In genomic region chr16:80852261-80852872, GRCh38 we compare ENCODE assay signal across 8 cellular contexts. TPM values are rescaled to one million over a fixed set of nuclear protein-coding genes. Genes with fewer than 3 reads are reported as not detected.
DNase-seq lines count a peak whose midpoint lies in the region; ATAC-seq and TF ChIP-seq lines count a peak whose summit lies in the region.

No MANE protein-coding gene starts in this region.

- H2AFZ ChIP-seq in PC-9, result no peak overlapping the region

- intact Hi-C loops in PC-9 (cut with micrococcal nuclease; ENCODE audit: unreplicated experiment), result no loop called here
- intact Hi-C loops in testis (cut with DNase I; ENCODE audit: low total_unique reads), result no loop called here
- intact Hi-C loops in Right ventricle myocardium inferior (cut with DNase I), result no loop called here

- H3K4me3 ChIP-seq in PC-9, result no peak overlapping the region
- no peak overlapping the region for H3K4me3 ChIP-seq in fibroblast of pulmonary artery (replicated peaks; ENCODE audit: low read depth, low read length)
- H3K4me3 ChIP-seq in testis, result no peak overlapping the region

- DNase-seq in activated T-cell treated with anti-CD3 and anti-CD28 coated beads, Interleukin-2, amount 50 U/mL, for 48 hours, result peak; percentile 31 to 34
- no peak for DNase-seq in activated T-cell treated with anti-CD3 and anti-CD28 coated beads for 4 hours
- peak in 1 of 2 experiments; percentile 3 for DNase-seq in PC-9
- DNase-seq in fibroblast of pulmonary artery (ENCODE audit: low read depth), result peak; percentile 49
- peak; percentile 60 for DNase-seq in testis
- DNase-seq in inferior parietal cortex (ENCODE audit: extremely low spot score), result no peak
- DNase-seq in Right ventricle myocardium inferior (ENCODE audit: missing footprints), result no peak

- no peak overlapping the region for H3K4me2 ChIP-seq in PC-9

- WGBS in testis, 2 donors, result 84 to 87% methylated on average over 5 of the region's 5 CpGs

- POLR2A ChIA-PET in PC-9 (lab: Charles Lee; ENCODE audit: unreplicated experiment), result no interaction called here

- no peak for ATAC-seq in GM19452 (IDR thresholded peaks at IDR 0.05; ENCODE audit: unreplicated experiment)
- ATAC-seq in Right ventricle myocardium inferior, result no peak

- CTCF ChIA-PET in PC-9 (lab: Charles Lee), result no interaction called here

- H3K9me2 ChIP-seq in PC-9 (ENCODE audit: insufficient read depth), result no peaks in the 10 kb centered on the region

- no peaks in the 10 kb centered on the region for H3K27me3 ChIP-seq in PC-9 (ENCODE audit: insufficient read depth, low read depth)
- H3K27me3 ChIP-seq in testis, result no peaks in the 10 kb centered on the region

- H3K9me3 ChIP-seq in PC-9 (ENCODE audit: insufficient read depth, low read depth), result no peaks in the 10 kb centered on the region
- no peaks in the 10 kb centered on the region for H3K9me3 ChIP-seq in testis

- H3F3A ChIP-seq in PC-9 (ENCODE audit: insufficient read depth, low read depth), result no peaks in the 10 kb centered on the region

- no peaks in the 10 kb centered on the region for H4K20me1 ChIP-seq in PC-9 (ENCODE audit: insufficient read depth)

- BruUV-seq in PC-9 (replicated peaks; lab: Mats Ljungman, UMichigan), result no TSS peak

- H3K27ac ChIP-seq in PC-9 (no peak overlapping the region), testis (peak overlapping the region in 1 of 2 donors; percentile 71)

- H3K36me3 ChIP-seq in PC-9 (ENCODE audit: low read depth), result no peaks in the 10 kb centered on the region
- H3K36me3 ChIP-seq in testis (ENCODE audit: low read depth, missing control alignments), result no peaks in the 10 kb centered on the region

- H3K79me2 ChIP-seq in PC-9 (ENCODE audit: low read depth), result no peaks in the 10 kb centered on the region

- TF ChIP-seq POLR2A in testis (IDR thresholded peaks at IDR 0.05), result no peak

- H3K4me1 ChIP-seq in PC-9 (replicated peaks; ENCODE audit: insufficient read depth), result no peaks in the 10 kb centered on the region
- no peaks in the 10 kb centered on the region for H3K4me1 ChIP-seq in testis

- TF ChIP-seq CTCF in PC-9 (conservative IDR thresholded peaks at IDR 0.05) (peak; percentile 61; the same call in 1 of the 2 replicates), fibroblast of pulmonary artery (IDR thresholded peaks at IDR 0.05; ENCODE audit: low read length, missing control alignments) (peak; percentile 59), testis (IDR thresholded peaks at IDR 0.05) (peak; percentile 42 to 62 (median 45))

RNA-seq across cellular contexts. Expression of gene CDYL2, which starts 48.0 kb away (rescaled TPM):
- total RNA-seq in PC-9 (2021) (0.68 and 3.3 TPM in 2 replicates), testis (10 to 100 TPM; 60.4 to 63.7 TPM), Right ventricle myocardium inferior (4.2 TPM)
- 31.2 TPM for polyA plus RNA-seq in testis (ENCODE audit: insufficient read depth, low read depth, low replicate concordance)

Comparison
In these comparisons a context has a peak if more than half of its experiments do, and no peak if none do; other contexts are left out.
1. DNase-seq: peak in activated T-cell treated with anti-CD3 and anti-CD28 coated beads, Interleukin-2, amount 50 U/mL, for 48 hours (2 of 2), fibroblast of pulmonary artery (single experiment) and testis (single experiment); none in activated T-cell treated with anti-CD3 and anti-CD28 coated beads for 4 hours (single experiment), inferior parietal cortex (single experiment) and Right ventricle myocardium inferior (single experiment).
2. RNA of gene CDYL2, which starts 48.0 kb away (total RNA-seq): 60.4 to 63.7 TPM in testis; 4.2 TPM in Right ventricle myocardium inferior (single experiment) and 0.68 to 3.3 TPM in PC-9; every median in the first group is over 10 times any median in the second.
3. Peak in every context shown above with its lines, with median percentiles within 50 percentile points of each other: CTCF ChIP-seq.